Comparison of ENCODE assay signal across 16 cellular contexts in genomic region chr2:222939979-222940378, GRCh38.
DNase-seq lines count a peak whose midpoint lies in the region; ATAC-seq and TF ChIP-seq lines count a peak whose summit lies in the region.
"Had no signal": no experiment of that assay in that cellular context is flagged by ENCODE, and none has a peak within 500 bp of the region (broad histone marks: within the 10 kb centered on the region; RNA-seq: fewer than 3 reads in every experiment).

No MANE protein-coding gene starts in this region.

- no peak for TF ChIP-seq CTCF in OCI-LY3 (IDR thresholded peaks at IDR 0.05; ENCODE audit: low read depth, low read length)
- TF ChIP-seq CTCF in chondrocyte (IDR thresholded peaks at IDR 0.05): no peak

- H3K9me3 ChIP-seq in GM23248 (ENCODE audit: low read depth) (no peaks in the 10 kb centered on the region), OCI-LY3 (ENCODE audit: insufficient read depth, low read length) (peaks cover 12% of the 10 kb centered on the region; the same call in 1 of the 2 replicates), mesodermal cell (ENCODE audit: control insufficient read depth, low read length) (peaks cover 4% of the 10 kb centered on the region)

- H3K4me3 Mint-ChIP-seq in chondrocyte (ENCODE audit: unreplicated experiment): no peak overlapping the region
- H3K4me3 Mint-ChIP-seq: CD14-positive monocyte; CD8-positive, alpha-beta T cell; GM23338; HFFc6 had no signal

- no peaks in the 10 kb centered on the region for H3K27me3 Mint-ChIP-seq in chondrocyte (ENCODE audit: low read depth)

- peaks cover 44% of the 10 kb centered on the region for H3K4me1 Mint-ChIP-seq in chondrocyte (ENCODE audit: low read depth)
- H3K4me1 Mint-ChIP-seq: CD14-positive monocyte had no signal

- H3K79me2 ChIP-seq in GM23248 (ENCODE audit: insufficient read depth) (peaks cover 8% of the 10 kb centered on the region; the same call in 1 of the 2 replicates), OCI-LY3 (ENCODE audit: low read length) (peaks cover 14% of the 10 kb centered on the region)

- peak; percentile 42 for DNase-seq in GM23248
- DNase-seq in chondrocyte (ENCODE audit: low spot score): no peak
- no peak for DNase-seq in NOMO-1 treated with DMSO at 0.1 percent for 48 hours (lab: John Stamatoyannopoulos, UW; ENCODE audit: unreplicated experiment)
- no peak for DNase-seq in NCI-H1436 (lab: John Stamatoyannopoulos, UW)
- DNase-seq in NCI-H82 treated with DMSO at 0.1 percent for 48 hours (lab: John Stamatoyannopoulos, UW; ENCODE audit: unreplicated experiment): no peak
- DNase-seq: 8988T had no signal

- no peaks in the 10 kb centered on the region for H3K9me2 ChIP-seq in GM23248 (ENCODE audit: insufficient read depth)

- no peak overlapping the region for H3K4me2 ChIP-seq in GM23248 (ENCODE audit: unreplicated experiment)
- no peak overlapping the region for H3K4me2 ChIP-seq in OCI-LY3 (ENCODE audit: low read length)
- H3K4me2 ChIP-seq: BLaER1, GM23338 had no signal

- H3K27me3 ChIP-seq in GM23248 (replicated peaks; ENCODE audit: insufficient read depth) (no peaks in the 10 kb centered on the region), OCI-LY3 (ENCODE audit: low read depth, low read length) (no peaks in the 10 kb centered on the region)
- H3K27me3 ChIP-seq: BLaER1 had no signal

- H3K27ac Mint-ChIP-seq in chondrocyte (ENCODE audit: unreplicated experiment): peak overlapping the region; percentile 75
- H3K27ac Mint-ChIP-seq: CD14-positive monocyte; CD8-positive, alpha-beta T cell; GM23338; HFFc6 had no signal

- peaks cover 18% of the 10 kb centered on the region; the same call in 1 of the 2 replicates for H3K36me3 ChIP-seq in GM23248 (ENCODE audit: low read depth)
- H3K36me3 ChIP-seq in OCI-LY3 (replicated peaks; ENCODE audit: low read depth, low read length): peaks cover 52% of the 10 kb centered on the region
- H3K36me3 ChIP-seq in mesodermal cell (ENCODE audit: control insufficient read depth, insufficient read depth, low read length): peaks cover 36% of the 10 kb centered on the region

- no peak overlapping the region for H3K4me3 ChIP-seq in GM23248
- H3K4me3 ChIP-seq in OCI-LY3 (ENCODE audit: low read length): no peak overlapping the region
- H3K4me3 ChIP-seq in mesodermal cell (ENCODE audit: extremely low read depth, insufficient read depth, low read length, poor library complexity, severe bottlenecking): no peak overlapping the region
- H3K4me3 ChIP-seq: BLaER1, GM12878, GM23338, K562 had no signal

- H3K9me3 Mint-ChIP-seq in chondrocyte (ENCODE audit: low read depth): peaks cover 9% of the 10 kb centered on the region
- H3K9me3 Mint-ChIP-seq: HFFc6 had no signal

- H3K4me1 ChIP-seq in GM23248 (ENCODE audit: insufficient read depth) (peaks cover 33% of the 10 kb centered on the region), OCI-LY3 (ENCODE audit: low read length) (peaks cover 61% of the 10 kb centered on the region), mesodermal cell (ENCODE audit: control insufficient read depth, insufficient read depth, low read length, poor library complexity, severe bottlenecking) (peaks cover 27% of the 10 kb centered on the region)
- H3K4me1 ChIP-seq: BLaER1 had no signal

- peaks cover 30% of the 10 kb centered on the region for H3F3A ChIP-seq in GM23248 (ENCODE audit: insufficient read depth)

- H3K36me3 Mint-ChIP-seq in chondrocyte (ENCODE audit: low read depth): peaks cover 25% of the 10 kb centered on the region

- no peak overlapping the region for H3K27ac ChIP-seq in GM23248
- peak overlapping the region; percentile 40 for H3K27ac ChIP-seq in OCI-LY3 (ENCODE audit: low read length)
- H3K27ac ChIP-seq in mesodermal cell (ENCODE audit: low read depth, low read length, severe bottlenecking): peak overlapping the region; percentile 24
- H3K27ac ChIP-seq: BLaER1 had no signal

- no peak for ATAC-seq in HG02798 (IDR thresholded peaks at IDR 0.05; ENCODE audit: poor library complexity, unreplicated experiment)

- H2AFZ ChIP-seq in GM23248 (no peak overlapping the region), OCI-LY3 (ENCODE audit: low read depth, low read length) (no peak overlapping the region)
- H2AFZ ChIP-seq: GM23338 had no signal

- H3K9ac ChIP-seq in GM23248 (no peak overlapping the region), OCI-LY3 (ENCODE audit: low read length) (no peak overlapping the region; the same call in 1 of the 2 replicates)
- H3K9ac ChIP-seq: BLaER1 had no signal

- 90 to 92% methylated on average over 2 of the region's 2 CpGs for WGBS in GM23248 (ENCODE audit: low coverage in 1 of 2, low lambda C conversion rate in 2 of 2, missing lambda C conversion rate in 2 of 2), 2 experiments
- WGBS in mesodermal cell (ENCODE audit: insufficient coverage in 2 of 2), 2 experiments: no CpG with 5 or more reads among the region's 2 CpGs

- in situ Hi-C loops in GM23248 (cut with MboI): no loop called here

- H4K20me1 ChIP-seq in GM23248 (ENCODE audit: insufficient read depth) (no peaks in the 10 kb centered on the region), OCI-LY3 (ENCODE audit: insufficient read depth, low read length) (no peaks in the 10 kb centered on the region)
